In the genomic region with DNA sequence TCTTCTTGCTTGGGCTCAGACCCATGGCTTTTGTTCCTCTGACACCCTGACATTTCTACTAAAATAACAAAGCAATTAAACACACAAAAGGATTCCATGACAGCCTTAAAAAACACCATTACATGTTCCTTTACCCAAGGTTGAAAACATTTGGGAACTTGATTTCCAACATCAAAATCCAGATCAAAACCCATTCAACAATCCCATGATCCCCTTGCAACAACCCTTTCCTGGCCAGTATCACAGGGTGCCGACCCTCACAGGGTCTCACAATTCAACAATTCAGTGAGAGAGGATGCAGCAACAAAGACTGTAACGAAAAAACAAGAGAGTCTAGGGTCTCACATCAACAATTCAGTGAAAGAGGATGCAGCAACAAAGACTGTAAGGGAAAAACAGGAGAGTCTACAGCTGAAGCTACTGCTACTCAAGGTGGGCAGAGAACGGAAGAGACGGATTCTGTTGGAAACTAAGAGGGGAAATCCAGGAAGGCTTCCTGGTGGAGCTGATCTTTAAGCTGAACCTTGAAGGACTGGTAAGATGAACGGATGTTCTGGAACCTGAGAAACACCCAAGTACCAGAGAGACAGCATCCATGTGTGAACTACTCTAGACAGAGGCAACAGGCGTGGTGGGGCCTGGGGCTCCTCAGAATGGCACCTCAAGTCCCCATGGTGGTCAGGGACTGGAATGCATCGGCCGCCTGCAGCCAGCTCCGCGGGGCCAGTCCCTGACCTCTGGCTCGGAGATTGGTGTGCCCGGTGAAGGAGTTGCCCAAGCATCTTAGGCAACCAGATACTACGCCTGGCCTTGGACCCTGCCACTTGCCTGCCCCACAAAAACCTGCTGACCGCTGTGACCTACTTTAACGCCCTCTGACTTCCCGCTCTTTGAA, we compare ENCODE assay signal across 8 cellular contexts. TPM values are rescaled to one million over a fixed set of nuclear protein-coding genes. Genes with fewer than 3 reads are reported as not detected.
DNase-seq lines count a peak whose midpoint lies in the region; ATAC-seq and TF ChIP-seq lines count a peak whose summit lies in the region.

No MANE protein-coding gene starts in this region.

- no peak for TF ChIP-seq EP300 in sigmoid colon (IDR thresholded peaks at IDR 0.05)

- TF ChIP-seq POLR2A in heart left ventricle (IDR thresholded peaks at IDR 0.05): no peak
- TF ChIP-seq POLR2A in sigmoid colon (IDR thresholded peaks at IDR 0.05): no peak

- no peaks in the 10 kb centered on the region for H3K9me3 ChIP-seq in heart left ventricle
- H3K9me3 ChIP-seq in sigmoid colon: no peaks in the 10 kb centered on the region

- H3K4me1 Mint-ChIP-seq in T-helper 2 cell treated with Interferon-gamma antibody and Interleukin-4, amounts not matched to agents 5 μg/mL and 100 μg/mL, for 36 hours (ENCODE audit: low read depth): peaks cover 50% of the 10 kb centered on the region

- H3K4me1 ChIP-seq in heart left ventricle: peaks cover 0 to 61% (median 36%) of the 10 kb centered on the region in 12 donors
- H3K4me1 ChIP-seq in sigmoid colon: peaks cover 0 to 77% (median 69%) of the 10 kb centered on the region in 4 donors

- H3K9me3 Mint-ChIP-seq in T-helper 2 cell treated with Interferon-gamma antibody and Interleukin-4, amounts not matched to agents 5 μg/mL and 100 μg/mL, for 36 hours: no peaks in the 10 kb centered on the region

- peak overlapping the region; percentile 96 to 100 (median 98) for H3K27ac ChIP-seq in heart left ventricle
- H3K27ac ChIP-seq in sigmoid colon: peak overlapping the region; percentile 93 to 99 (median 96)

- TF ChIP-seq CTCF in heart left ventricle (IDR thresholded peaks at IDR 0.05) (no peak), foreskin fibroblast (IDR thresholded peaks at IDR 0.05; ENCODE audit: low read depth, low read length) (no peak), sigmoid colon (IDR thresholded peaks at IDR 0.05) (no peak)

- no peak for DNase-seq in heart left ventricle
- DNase-seq in Right ventricle myocardium superior: no peak
- DNase-seq in T-helper 2 cell treated with Interferon-gamma antibody and Interleukin-4, amounts not matched to agents 5 μg/mL and 100 μg/mL, for 36 hours (ENCODE audit: low spot score): no peak
- no peak for DNase-seq in foreskin fibroblast
- DNase-seq in sigmoid colon: peak; percentile 76
- no peak for DNase-seq in LoVo (ENCODE audit: low spot score)

- intact Hi-C loops in heart left ventricle (cut with DNase I): loop anchor here (1.0 to 10.0 kb wide), 22 partner anchors 19 to 979 kb away; no protein-coding TSS in a partner anchor
- intact Hi-C loops in Right ventricle myocardium superior (cut with DNase I): loop anchor here (2.0 to 10.0 kb wide), 2 partner anchors 421 to 567 kb away; no protein-coding TSS in a partner anchor
- intact Hi-C loops in sigmoid colon (cut with DNase I): loop anchor here (2.0 to 10.0 kb wide), 6 partner anchors 23 to 928 kb away; partner anchors contain the start of gene ZFP36L1

- H3K36me3 ChIP-seq in heart left ventricle: no peaks in the 10 kb centered on the region
- H3K36me3 ChIP-seq in sigmoid colon: no peaks in the 10 kb centered on the region

- H3K4me3 ChIP-seq in heart left ventricle: peak overlapping the region in 9 of 12 donors; percentile 51 to 70 (median 57)
- H3K4me3 ChIP-seq in foreskin fibroblast (ENCODE audit: low read depth in 1 of 2, low read length in 2 of 2): peak overlapping the region; percentile 32 to 40
- H3K4me3 ChIP-seq in sigmoid colon: peak overlapping the region; percentile 35 to 52 (median 50)

- no peaks in the 10 kb centered on the region for H3K27me3 Mint-ChIP-seq in T-helper 2 cell treated with Interferon-gamma antibody and Interleukin-4, amounts not matched to agents 5 μg/mL and 100 μg/mL, for 36 hours (ENCODE audit: low read depth)

- H3K27ac Mint-ChIP-seq in T-helper 2 cell treated with Interferon-gamma antibody and Interleukin-4, amounts not matched to agents 5 μg/mL and 100 μg/mL, for 36 hours: peak overlapping the region; percentile 86

- no peaks in the 10 kb centered on the region for H3K27me3 ChIP-seq in heart left ventricle
- no peaks in the 10 kb centered on the region for H3K27me3 ChIP-seq in sigmoid colon

- WGBS in heart left ventricle, 4 donors: 84 to 89% (median 88%) methylated on average over 11 to 16 of the region's 16 CpGs
- 66 to 87% methylated on average over 16 of the region's 16 CpGs for WGBS in sigmoid colon, 2 donors

- H3K36me3 Mint-ChIP-seq in T-helper 2 cell treated with Interferon-gamma antibody and Interleukin-4, amounts not matched to agents 5 μg/mL and 100 μg/mL, for 36 hours (ENCODE audit: low read depth): peaks cover 2% of the 10 kb centered on the region

- ATAC-seq in heart left ventricle (peak in 1 of 4 donors; percentile 2), Right ventricle myocardium superior (ENCODE audit: poor library complexity) (no peak), HG03039 (IDR thresholded peaks at IDR 0.05; ENCODE audit: unreplicated experiment) (no peak), GM18519 (IDR thresholded peaks at IDR 0.05; ENCODE audit: low FRiP score, unreplicated experiment) (no peak)

- peak overlapping the region; percentile 78 for H3K4me3 Mint-ChIP-seq in T-helper 2 cell treated with Interferon-gamma antibody and Interleukin-4, amounts not matched to agents 5 μg/mL and 100 μg/mL, for 36 hours

RNA-seq across cellular contexts. Expression of gene ZFP36L1, which starts 22.7 kb away (rescaled TPM):
- total RNA-seq in heart left ventricle (100 to 1,000 TPM in 3 of 9 donors, 10 to 100 TPM in 6; 47.8 to 183 (median 68.9) TPM), Right ventricle myocardium superior (45.5 TPM), sigmoid colon (100 to 1,000 TPM; 217 to 413 (median 239) TPM)
- polyA plus RNA-seq in heart left ventricle (10 to 100 TPM; 21.2 to 84.5 TPM), sigmoid colon (100 to 1,000 TPM in 1 of 3 donors, 10 to 100 TPM in 2; 26.6 to 141 (median 52.9) TPM)
